Comparison of ENCODE assay signal across 1 cellular context in genomic region chr11:606245-606644, GRCh38.
TF ChIP-seq lines count a peak whose summit lies in the region.

No MANE protein-coding gene starts in this region.

TF ChIP-seq in liver, 16 proteins besides CTCF, POLR2A, EP300 and RAD21 (continued from another document):
- TF ChIP-seq MAX (IDR thresholded peaks at IDR 0.05) = no peak
- TF ChIP-seq, protein P1, sequence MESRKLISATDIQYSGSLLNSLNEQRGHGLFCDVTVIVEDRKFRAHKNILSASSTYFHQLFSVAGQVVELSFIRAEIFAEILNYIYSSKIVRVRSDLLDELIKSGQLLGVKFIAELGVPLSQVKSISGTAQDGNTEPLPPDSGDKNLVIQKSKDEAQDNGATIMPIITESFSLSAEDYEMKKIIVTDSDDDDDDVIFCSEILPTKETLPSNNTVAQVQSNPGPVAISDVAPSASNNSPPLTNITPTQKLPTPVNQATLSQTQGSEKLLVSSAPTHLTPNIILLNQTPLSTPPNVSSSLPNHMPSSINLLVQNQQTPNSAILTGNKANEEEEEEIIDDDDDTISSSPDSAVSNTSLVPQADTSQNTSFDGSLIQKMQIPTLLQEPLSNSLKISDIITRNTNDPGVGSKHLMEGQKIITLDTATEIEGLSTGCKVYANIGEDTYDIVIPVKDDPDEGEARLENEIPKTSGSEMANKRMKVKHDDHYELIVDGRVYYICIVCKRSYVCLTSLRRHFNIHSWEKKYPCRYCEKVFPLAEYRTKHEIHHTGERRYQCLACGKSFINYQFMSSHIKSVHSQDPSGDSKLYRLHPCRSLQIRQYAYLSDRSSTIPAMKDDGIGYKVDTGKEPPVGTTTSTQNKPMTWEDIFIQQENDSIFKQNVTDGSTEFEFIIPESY (IDR thresholded peaks at IDR 0.05) = no peak
- TF ChIP-seq, protein P2, sequence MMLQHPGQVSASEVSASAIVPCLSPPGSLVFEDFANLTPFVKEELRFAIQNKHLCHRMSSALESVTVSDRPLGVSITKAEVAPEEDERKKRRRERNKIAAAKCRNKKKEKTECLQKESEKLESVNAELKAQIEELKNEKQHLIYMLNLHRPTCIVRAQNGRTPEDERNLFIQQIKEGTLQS (IDR thresholded peaks at IDR 0.05) = no peak
- no peak for TF ChIP-seq FOXA2 (IDR thresholded peaks at IDR 0.05)
- TF ChIP-seq TAF1 (conservative IDR thresholded peaks at IDR 0.05) = no peak
- no peak for TF ChIP-seq HNF4G (IDR thresholded peaks at IDR 0.05)
- TF ChIP-seq YY1 (IDR thresholded peaks at IDR 0.05) = no peak
- peak; percentile 13 to 36 for TF ChIP-seq RXRA (IDR thresholded peaks at IDR 0.05)
- no peak for TF ChIP-seq EGR1 (IDR thresholded peaks at IDR 0.05; ENCODE audit: low read depth in 2 of 2)
- TF ChIP-seq JUND (IDR thresholded peaks at IDR 0.05) = no peak
- peak; percentile 30 for TF ChIP-seq SP1 (IDR thresholded peaks at IDR 0.05)
- TF ChIP-seq HNF4A (conservative IDR thresholded peaks at IDR 0.05) = peak in 1 of 2 donors; percentile 36
TF ChIP-seq in liver: peak in this region for 4.
